Comparison of ENCODE assay signal across 1 cellular context in genomic region chr19:14502334-14503092, GRCh38.
TF ChIP-seq lines count a peak whose summit lies in the region.

No MANE protein-coding gene starts in this region.

TF ChIP-seq in HepG2, 621 proteins besides CTCF, POLR2A, EP300 and RAD21 (continues in another document):
- TF ChIP-seq TRAFD1 (CRISPR knock-in tag; IDR thresholded peaks at IDR 0.05; ENCODE audit: borderline replicate concordance) (no peak), MLXIP (CRISPR knock-in tag; IDR thresholded peaks at IDR 0.05; ENCODE audit: borderline replicate concordance) (no peak), ZC3H4 (CRISPR knock-in tag; IDR thresholded peaks at IDR 0.05; ENCODE audit: borderline replicate concordance) (no peak), ZNF709 (CRISPR knock-in tag; IDR thresholded peaks at IDR 0.05) (no peak), ZNF280D (CRISPR knock-in tag; IDR thresholded peaks at IDR 0.05) (peak; percentile 24; the same call in 1 of the 2 replicates), TBX3 (IDR thresholded peaks at IDR 0.05; ENCODE audit: borderline replicate concordance) (no peak), TERF1 (CRISPR knock-in tag; IDR thresholded peaks at IDR 0.05) (no peak), U2AF1 (optimal IDR thresholded peaks at IDR 0.05; ENCODE audit: low read depth, low read length) (no peak), SRY (CRISPR knock-in tag; IDR thresholded peaks at IDR 0.05) (no peak), ZNF775 (CRISPR knock-in tag; IDR thresholded peaks at IDR 0.05; ENCODE audit: borderline replicate concordance) (no peak), ZNF766 (CRISPR knock-in tag; IDR thresholded peaks at IDR 0.05; ENCODE audit: borderline replicate concordance) (no peak), ZNF18 (CRISPR knock-in tag; IDR thresholded peaks at IDR 0.05; ENCODE audit: insufficient replicate concordance) (no peak), ZNF710 (CRISPR knock-in tag; IDR thresholded peaks at IDR 0.05; ENCODE audit: borderline replicate concordance) (no peak), ZNF350 (CRISPR knock-in tag; IDR thresholded peaks at IDR 0.05; ENCODE audit: borderline replicate concordance, low read depth) (no peak), ZFX (CRISPR knock-in tag; IDR thresholded peaks at IDR 0.05; ENCODE audit: low read depth) (no peak), ZNF556 (CRISPR knock-in tag; IDR thresholded peaks at IDR 0.05; ENCODE audit: borderline replicate concordance) (no peak), TEF (CRISPR knock-in tag; IDR thresholded peaks at IDR 0.05) (no peak), ZBTB2 (CRISPR knock-in tag; IDR thresholded peaks at IDR 0.05; ENCODE audit: low read depth) (no peak), REXO4 (CRISPR knock-in tag; IDR thresholded peaks at IDR 0.05; ENCODE audit: borderline replicate concordance) (no peak), ZBTB21 (CRISPR knock-in tag; IDR thresholded peaks at IDR 0.05) (no peak), NR3C1 (CRISPR knock-in tag; IDR thresholded peaks at IDR 0.05) (no peak), ZNF724P (CRISPR knock-in tag; IDR thresholded peaks at IDR 0.05; ENCODE audit: borderline replicate concordance) (no peak), SOX13 (IDR thresholded peaks at IDR 0.05) (no peak), SOX13 (CRISPR knock-in tag; conservative IDR thresholded peaks at IDR 0.05 in 1 of 2, IDR thresholded peaks at IDR 0.05 in 1 of 2) (peak in 1 of 2 experiments; percentile 55; a peak in 1 of 4 replicates), PAX8 (CRISPR knock-in tag; IDR thresholded peaks at IDR 0.05; ENCODE audit: borderline replicate concordance) (no peak), ZNF225 (CRISPR knock-in tag; IDR thresholded peaks at IDR 0.05) (no peak), ELF1 (CRISPR knock-in tag; IDR thresholded peaks at IDR 0.05) (no peak), TRIM22 (IDR thresholded peaks at IDR 0.05) (no peak), SOX6 (IDR thresholded peaks at IDR 0.05) (no peak), SOX6 (CRISPR knock-in tag; IDR thresholded peaks at IDR 0.05) (peak; percentile 76), GPN1 (CRISPR knock-in tag; IDR thresholded peaks at IDR 0.05; ENCODE audit: borderline replicate concordance) (no peak), ZNF484 (CRISPR knock-in tag; IDR thresholded peaks at IDR 0.05; ENCODE audit: borderline replicate concordance, low read depth) (no peak), ZNF142 (CRISPR knock-in tag; IDR thresholded peaks at IDR 0.05) (no peak), HDAC2 (CRISPR knock-in tag; IDR thresholded peaks at IDR 0.05) (0 out of 2 replicates have a peak, but pooled peaks have one; percentile 47)
